In the genomic region with DNA sequence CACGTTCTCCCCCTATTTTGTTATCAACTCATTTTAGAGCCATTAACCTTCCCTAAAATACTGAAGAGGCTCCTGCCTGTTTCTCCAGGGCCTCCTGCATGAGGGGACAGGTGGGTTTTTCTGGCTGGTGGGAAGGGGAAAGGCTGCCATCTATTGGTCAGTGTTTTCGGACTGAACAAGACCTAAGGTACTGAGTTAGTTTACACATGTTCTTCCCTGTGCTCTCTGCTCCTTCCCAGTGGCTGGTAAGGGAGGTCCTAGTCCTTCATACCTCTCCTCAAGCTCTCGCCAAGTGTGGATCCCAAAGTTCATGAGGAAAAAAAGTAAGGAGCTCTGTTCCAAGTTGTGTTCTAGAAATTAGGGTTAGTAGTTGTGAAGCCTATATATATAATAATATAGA, we compare ENCODE assay signal across 7 cellular contexts.
DNase-seq lines count a peak whose midpoint lies in the region; ATAC-seq and TF ChIP-seq lines count a peak whose summit lies in the region.

No MANE protein-coding gene starts in this region.

- intact Hi-C loops in Right ventricle myocardium inferior (cut with DNase I): no loop called here

- H3K9me3 Mint-ChIP-seq in WTC11: peaks cover 4% of the 10 kb centered on the region; the same call in 1 of the 2 replicates

- H3K27ac Mint-ChIP-seq in WTC11: no peak overlapping the region

- peak; percentile 56 for ATAC-seq in GM21786 (IDR thresholded peaks at IDR 0.05; ENCODE audit: unreplicated experiment)
- peak; percentile 100 for ATAC-seq in WTC11
- ATAC-seq in Right ventricle myocardium inferior: no peak
- ATAC-seq in HG03135 (IDR thresholded peaks at IDR 0.05; ENCODE audit: unreplicated experiment): no peak

- POLR2A ChIA-PET in WTC11 (lab: Charles Lee): no interaction called here

- no peak overlapping the region for H3K4me3 Mint-ChIP-seq in WTC11

- CTCF ChIA-PET in WTC11 (lab: Charles Lee): interaction anchor here (0.6 to 1.8 kb wide), 7 partner anchors 55 to 687 kb away, joined by 3 to 6 read pairs (median 3); no protein-coding TSS in a partner anchor

- no peaks in the 10 kb centered on the region for H3K36me3 Mint-ChIP-seq in WTC11

- peak; percentile 34 for DNase-seq in NCI-H1694 treated with DMSO at 0.1 percent for 48 hours (lab: John Stamatoyannopoulos, UW)
- peak; percentile 75 for DNase-seq in WTC11 (ENCODE audit: low spot score)
- DNase-seq in renal cortical epithelial cell (ENCODE audit: low read depth): peak; percentile 1
- DNase-seq in Right ventricle myocardium inferior (ENCODE audit: missing footprints): no peak
- no peak for DNase-seq in stimulated activated CD4-positive, alpha-beta T cell treated with anti-CD3 and anti-CD28 coated beads, Interleukin-15, amount 100 ng/mL, for 24 hours

- peaks cover 3% of the 10 kb centered on the region; the same call in 1 of the 2 replicates for H3K4me1 Mint-ChIP-seq in WTC11

- peak; percentile 53; the same call in 1 of the 2 replicates for TF ChIP-seq CTCF in WTC11 (IDR thresholded peaks at IDR 0.05)

- H3K27me3 Mint-ChIP-seq in WTC11 (ENCODE audit: low read depth): no peaks in the 10 kb centered on the region

TF ChIP-seq in WTC11, 78 proteins besides CTCF, POLR2A, EP300 and RAD21:
- TF ChIP-seq, protein P1, sequence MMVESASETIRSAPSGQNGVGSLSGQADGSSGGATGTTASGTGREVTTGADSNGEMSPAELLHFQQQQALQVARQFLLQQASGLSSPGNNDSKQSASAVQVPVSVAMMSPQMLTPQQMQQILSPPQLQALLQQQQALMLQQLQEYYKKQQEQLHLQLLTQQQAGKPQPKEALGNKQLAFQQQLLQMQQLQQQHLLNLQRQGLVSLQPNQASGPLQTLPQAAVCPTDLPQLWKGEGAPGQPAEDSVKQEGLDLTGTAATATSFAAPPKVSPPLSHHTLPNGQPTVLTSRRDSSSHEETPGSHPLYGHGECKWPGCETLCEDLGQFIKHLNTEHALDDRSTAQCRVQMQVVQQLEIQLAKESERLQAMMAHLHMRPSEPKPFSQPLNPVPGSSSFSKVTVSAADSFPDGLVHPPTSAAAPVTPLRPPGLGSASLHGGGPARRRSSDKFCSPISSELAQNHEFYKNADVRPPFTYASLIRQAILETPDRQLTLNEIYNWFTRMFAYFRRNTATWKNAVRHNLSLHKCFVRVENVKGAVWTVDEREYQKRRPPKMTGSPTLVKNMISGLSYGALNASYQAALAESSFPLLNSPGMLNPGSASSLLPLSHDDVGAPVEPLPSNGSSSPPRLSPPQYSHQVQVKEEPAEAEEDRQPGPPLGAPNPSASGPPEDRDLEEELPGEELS (CRISPR knock-in tag; IDR thresholded peaks at IDR 0.05): no peak
- peak; percentile 19; the same call in 1 of the 2 replicates for TF ChIP-seq ZNF396 (CRISPR knock-in tag; IDR thresholded peaks at IDR 0.05; ENCODE audit: borderline replicate concordance)
- TF ChIP-seq, protein P2, sequence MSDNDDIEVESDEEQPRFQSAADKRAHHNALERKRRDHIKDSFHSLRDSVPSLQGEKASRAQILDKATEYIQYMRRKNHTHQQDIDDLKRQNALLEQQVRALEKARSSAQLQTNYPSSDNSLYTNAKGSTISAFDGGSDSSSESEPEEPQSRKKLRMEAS (CRISPR knock-in tag; IDR thresholded peaks at IDR 0.05): no peak

Comparison
In these comparisons a context has a peak if more than half of its experiments do, and no peak if none do; other contexts are left out.
1. ATAC-seq: peak in GM21786 (single experiment) and WTC11 (single experiment); none in Right ventricle myocardium inferior (single experiment) and HG03135 (single experiment).
2. DNase-seq: peak in NCI-H1694 treated with DMSO at 0.1 percent for 48 hours (single experiment), WTC11 (single experiment) and renal cortical epithelial cell (single experiment); none in Right ventricle myocardium inferior (single experiment) and stimulated activated CD4-positive, alpha-beta T cell treated with anti-CD3 and anti-CD28 coated beads, Interleukin-15, amount 100 ng/mL, for 24 hours (single experiment).